ENCODE assay signal across 1 cellular context in genomic region chr12:52873832-52874572, GRCh38.
A peak's percentile ranks its signal among the peaks of the same experiment; 100 is the strongest.
TF ChIP-seq lines count a peak whose summit lies in the region.

No MANE protein-coding gene starts in this region.

TF ChIP-seq in HEK293, 187 proteins besides CTCF, POLR2A, EP300 and RAD21 (continued from another document and continues in another):
- TF ChIP-seq ZNF280C (tag by site-specific recombination; IDR thresholded peaks at IDR 0.05) (no peak), ZNF558 (tag by site-specific recombination; IDR thresholded peaks at IDR 0.05) (no peak), GFI1B (tag by site-specific recombination; IDR thresholded peaks at IDR 0.05) (no peak), GLI2 (tag by site-specific recombination; IDR thresholded peaks at IDR 0.05; ENCODE audit: borderline replicate concordance, low read depth) (no peak), ZNF202 (tag by site-specific recombination; IDR thresholded peaks at IDR 0.05; ENCODE audit: borderline replicate concordance) (no peak), ZNF157 (tag by site-specific recombination; IDR thresholded peaks at IDR 0.05) (no peak), ZNF132 (tag by site-specific recombination; IDR thresholded peaks at IDR 0.05; ENCODE audit: borderline replicate concordance) (no peak), ZNF791 (tag by site-specific recombination; IDR thresholded peaks at IDR 0.05) (no peak), ZNF366 (tag by site-specific recombination; conservative IDR thresholded peaks at IDR 0.05) (peak; percentile 40; the same call in 1 of the 2 replicates), ZBTB48 (tag by site-specific recombination; IDR thresholded peaks at IDR 0.05) (peak; percentile 20; the same call in 1 of the 2 replicates), PRDM6 (tag by site-specific recombination; IDR thresholded peaks at IDR 0.05) (no peak), ZNF514 (tag by site-specific recombination; IDR thresholded peaks at IDR 0.05) (no peak), ZNF121 (tag by site-specific recombination; IDR thresholded peaks at IDR 0.05) (no peak), ZBTB17 (tag by site-specific recombination; IDR thresholded peaks at IDR 0.05) (peak; percentile 58; the same call in 1 of the 2 replicates), ZNF704 (tag by site-specific recombination; IDR thresholded peaks at IDR 0.05) (no peak), ZNF248 (tag by site-specific recombination; IDR thresholded peaks at IDR 0.05) (no peak), ZNF544 (tag by site-specific recombination; IDR thresholded peaks at IDR 0.05) (no peak), KLF8 (tag by site-specific recombination; IDR thresholded peaks at IDR 0.05) (peak; percentile 79), ZNF658 (tag by site-specific recombination; IDR thresholded peaks at IDR 0.05) (no peak), ZNF133 (tag by site-specific recombination; IDR thresholded peaks at IDR 0.05) (no peak), FEZF1 (tag by site-specific recombination; IDR thresholded peaks at IDR 0.05) (no peak), BCL11B (tag by site-specific recombination; IDR thresholded peaks at IDR 0.05; ENCODE audit: low read depth) (no peak), ZNF610 (tag by site-specific recombination; IDR thresholded peaks at IDR 0.05; ENCODE audit: borderline replicate concordance) (no peak), ZNF19 (tag by site-specific recombination; IDR thresholded peaks at IDR 0.05; ENCODE audit: low read depth) (no peak), PRDM1 (tag by site-specific recombination; IDR thresholded peaks at IDR 0.05) (peak; percentile 65; the same call in 1 of the 2 replicates), PRDM4 (tag by site-specific recombination; IDR thresholded peaks at IDR 0.05) (no peak), MEIS1 (CRISPR knock-in tag; IDR thresholded peaks at IDR 0.05; ENCODE audit: borderline replicate concordance) (no peak), ZBTB26 (tag by site-specific recombination; optimal IDR thresholded peaks at IDR 0.05) (peak; percentile 35), ZNF660 (tag by site-specific recombination; IDR thresholded peaks at IDR 0.05) (peak; percentile 71; the same call in 1 of the 2 replicates), ZNF184 (tag by site-specific recombination; IDR thresholded peaks at IDR 0.05) (no peak), SALL2 (tag by site-specific recombination; IDR thresholded peaks at IDR 0.05; ENCODE audit: borderline replicate concordance) (no peak), ZSCAN18 (tag by site-specific recombination; IDR thresholded peaks at IDR 0.05) (no peak), ZNF785 (tag by site-specific recombination; IDR thresholded peaks at IDR 0.05) (no peak), ZNF580 (tag by site-specific recombination; IDR thresholded peaks at IDR 0.05) (no peak), ZNF837 (tag by site-specific recombination; IDR thresholded peaks at IDR 0.05) (no peak), ZNF24 (tag by site-specific recombination; IDR thresholded peaks at IDR 0.05) (0 out of 2 replicates have a peak, but pooled peaks have one; percentile 51), ZIC2 (tag by site-specific recombination; IDR thresholded peaks at IDR 0.05) (peak; percentile 92), OSR2 (tag by site-specific recombination; IDR thresholded peaks at IDR 0.05) (0 out of 2 replicates have a peak, but pooled peaks have one; percentile 49), ZNF626 (tag by site-specific recombination; IDR thresholded peaks at IDR 0.05) (no peak), ZNF830 (tag by site-specific recombination; IDR thresholded peaks at IDR 0.05; ENCODE audit: low read depth) (no peak), ZNF169 (tag by site-specific recombination; IDR thresholded peaks at IDR 0.05) (no peak), TSHZ1 (tag by site-specific recombination; IDR thresholded peaks at IDR 0.05; ENCODE audit: borderline replicate concordance) (no peak), WT1 (tag by site-specific recombination; IDR thresholded peaks at IDR 0.05) (peak; percentile 88), ZNF416 (tag by site-specific recombination; IDR thresholded peaks at IDR 0.05) (no peak), ZNF530 (tag by site-specific recombination; IDR thresholded peaks at IDR 0.05; ENCODE audit: low read depth) (no peak), ZNF521 (tag by site-specific recombination; IDR thresholded peaks at IDR 0.05) (no peak), ZNF398 (tag by site-specific recombination; IDR thresholded peaks at IDR 0.05) (peak; percentile 99), ZNF324 (tag by site-specific recombination; IDR thresholded peaks at IDR 0.05) (no peak), ZNF549 (tag by site-specific recombination; IDR thresholded peaks at IDR 0.05) (no peak)
